Comparison of ENCODE assay signal across 14 cellular contexts in the genomic region with DNA sequence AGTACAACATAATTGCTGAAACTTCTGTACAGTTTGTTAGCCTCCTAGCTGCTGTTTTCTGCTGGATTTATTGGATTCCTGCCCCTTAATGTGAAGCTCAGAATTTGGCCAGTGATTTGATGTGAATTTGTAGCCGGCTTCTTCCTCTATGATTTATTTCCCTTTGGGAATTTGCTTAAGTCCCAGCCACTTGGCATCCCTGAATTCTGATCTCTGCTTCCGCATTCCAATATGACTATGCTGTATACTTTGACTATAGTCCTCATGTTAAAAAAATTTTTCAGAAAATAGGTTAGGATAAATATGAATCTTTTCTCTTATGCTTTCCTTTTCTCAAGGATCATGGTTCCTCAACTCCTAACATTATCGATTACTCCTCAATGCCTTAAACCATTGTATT.
"Had no signal": no experiment of that assay in that cellular context is flagged by ENCODE, and none has a peak within 500 bp of the region (broad histone marks: within the 10 kb centered on the region; RNA-seq: fewer than 3 reads in every experiment).

No MANE protein-coding gene starts in this region.

- H3K27ac ChIP-seq: adrenal gland, breast epithelium, tibial nerve, WERI-Rb-1 had no signal

- ATAC-seq: activated naive CD4-positive, alpha-beta T cell treated with anti-CD3 and anti-CD28 coated beads, Interleukin-2, amount 50 U/mL, for 72 hours; activated T-cell treated with anti-CD3 and anti-CD28 coated beads, Interleukin-2, amount 50 U/mL, for 72 hours; left ventricle myocardium superior; stimulated activated naive CD8-positive, alpha-beta T cell treated with anti-CD3 and anti-CD28 coated beads, Interleukin-15, Interleukin-2, amounts not matched to agents 100 U/mL and 50 U/mL, for 24 hours had no signal

- DNase-seq: activated CD4-positive, alpha-beta T cell treated with anti-CD3 and anti-CD28 coated beads, Interleukin-2, amount 50 U/mL, for 4 hours; activated effector memory CD4-positive, alpha-beta T cell treated with anti-CD3 and anti-CD28 coated beads, Interleukin-2, amount 50 U/mL, for 16 hours; activated T-cell treated with anti-CD3 and anti-CD28 coated beads, Interleukin-2, amount 50 U/mL, for 72 hours; adrenal gland; effector CD4-positive, alpha-beta T cell; left ventricle myocardium superior; occipital lobe; stimulated activated CD4-positive, alpha-beta T cell treated with anti-CD3 and anti-CD28 coated beads, Interleukin-2, amount 100 ng/mL, for 24 hours; stimulated activated naive CD8-positive, alpha-beta T cell treated with anti-CD3 and anti-CD28 coated beads, Interleukin-15, Interleukin-2, amounts not matched to agents 100 U/mL and 50 U/mL, for 24 hours; substantia nigra; WERI-Rb-1 had no signal

- H3K27me3 ChIP-seq: adrenal gland, breast epithelium, tibial nerve had no signal

- H3K36me3 ChIP-seq: adrenal gland, breast epithelium, tibial nerve, WERI-Rb-1 had no signal

- H3K4me3 ChIP-seq: adrenal gland, breast epithelium, tibial nerve had no signal

- H3K9me3 ChIP-seq: adrenal gland had no signal

- H3K4me1 ChIP-seq: adrenal gland, breast epithelium, tibial nerve had no signal
